In genomic region chr9:116267021-116267420, GRCh38 we compare ENCODE assay signal across 23 cellular contexts.
DNase-seq lines count a peak whose midpoint lies in the region; ATAC-seq, FAIRE-seq and TF ChIP-seq lines count a peak whose summit lies in the region.
"Had no signal": no experiment of that assay in that cellular context is flagged by ENCODE, and none has a peak within 500 bp of the region (broad histone marks: within the 10 kb centered on the region; RNA-seq: fewer than 3 reads in every experiment).

No MANE protein-coding gene starts in this region.

- TF ChIP-seq CTCF in choroid plexus epithelial cell (conservative IDR thresholded peaks at IDR 0.05; ENCODE audit: low read depth, low read length) = no peak
- no peak for TF ChIP-seq CTCF in osteoblast (IDR thresholded peaks at IDR 0.05; ENCODE audit: extremely low read depth, low read depth, low read length)

- H4K20me1 ChIP-seq in osteoblast (ENCODE audit: insufficient read depth, low read length) = no peaks in the 10 kb centered on the region

- H3K4me3 ChIP-seq in choroid plexus epithelial cell (ENCODE audit: low read depth, low read length) = no peak overlapping the region
- no peak overlapping the region for H3K4me3 ChIP-seq in osteoblast (ENCODE audit: insufficient read depth, low read length)
- H3K4me3 ChIP-seq: esophagus squamous epithelium, HAP-1, hepatocyte, skin epidermis, thyroid gland had no signal

- no peaks in the 10 kb centered on the region for H3K4me1 Mint-ChIP-seq in activated naive CD4-positive, alpha-beta T cell treated with anti-CD3 and anti-CD28 coated beads for 36 hours (ENCODE audit: low read depth)

- CTCF ChIA-PET in activated naive CD4-positive, alpha-beta T cell treated with anti-CD3 and anti-CD28 coated beads for 36 hours (lab: Charles Lee) = no interaction called here

- H3K9me3 ChIP-seq in osteoblast (ENCODE audit: low read depth, low read length) = no peaks in the 10 kb centered on the region
- H3K9me3 ChIP-seq: esophagus squamous epithelium, HAP-1, thyroid gland had no signal

- no peak overlapping the region for H3K27ac Mint-ChIP-seq in activated naive CD4-positive, alpha-beta T cell treated with anti-CD3 and anti-CD28 coated beads for 36 hours
- H3K27ac Mint-ChIP-seq: T-helper 1 cell treated with Interleukin-12 subunit alpha and Interleukin-12 subunit beta and Interleukin-4 antibody, amounts not matched to agents 30 μg/mL and 1 μg/mL, for 36 hours had no signal

- no peak overlapping the region for H2AFZ ChIP-seq in osteoblast (ENCODE audit: low read length)
- H2AFZ ChIP-seq: hepatocyte had no signal

- no peaks in the 10 kb centered on the region for H3K79me2 ChIP-seq in osteoblast (ENCODE audit: insufficient read depth, low read length)
- H3K79me2 ChIP-seq: hepatocyte had no signal

- H3K4me1 ChIP-seq in osteoblast (ENCODE audit: insufficient read depth, low read length) = peaks cover 5% of the 10 kb centered on the region
- H3K4me1 ChIP-seq: esophagus squamous epithelium, HAP-1, thyroid gland had no signal

- peaks cover 4% of the 10 kb centered on the region for H3K9me3 Mint-ChIP-seq in activated naive CD4-positive, alpha-beta T cell treated with anti-CD3 and anti-CD28 coated beads for 36 hours
- H3K9me3 Mint-ChIP-seq: T-helper 1 cell treated with Interleukin-12 subunit alpha and Interleukin-12 subunit beta and Interleukin-4 antibody, amounts not matched to agents 30 μg/mL and 1 μg/mL, for 36 hours had no signal

- no peak for ATAC-seq in GM21737 (IDR thresholded peaks at IDR 0.05; ENCODE audit: unreplicated experiment)
- ATAC-seq in GM21381 (IDR thresholded peaks at IDR 0.05; ENCODE audit: unreplicated experiment) = no peak

- H3K27ac ChIP-seq in osteoblast (ENCODE audit: low read depth, low read length) = no peak overlapping the region
- H3K27ac ChIP-seq: esophagus squamous epithelium, hepatocyte, skin epidermis, thyroid gland had no signal

- DNase-seq in EL (peak; percentile 60), RCC 7860 (ENCODE audit: low spot score) (peak; percentile 75), choroid plexus epithelial cell (ENCODE audit: low read depth) (peak; percentile 29), osteoblast (ENCODE audit: insufficient read length, low spot score, missing footprints) (peak; percentile 76)
- DNase-seq in activated naive CD4-positive, alpha-beta T cell treated with anti-CD3 and anti-CD28 coated beads for 36 hours = no peak
- DNase-seq: activated CD4-positive, alpha-beta T cell treated with anti-CD3 and anti-CD28 coated beads, Interleukin-2, amount 50 U/mL, for 1 hour; activated CD8-positive, alpha-beta memory T cell treated with anti-CD3 and anti-CD28 coated beads, Interleukin-2, amount 50 U/mL, for 4 hours; activated effector memory CD4-positive, alpha-beta T cell treated with Interleukin-2 at 50 U/mL for 16 hours; AML-193; caudate nucleus; DMS79 treated with DMSO at 0.1 percent for 48 hours; esophagus squamous epithelium; NCI-H1105; NCI-H526; stimulated activated naive CD4-positive, alpha-beta T cell treated with Interleukin-2 at 50 U/mL for 16 hours; thyroid gland had no signal

- peaks cover 3% of the 10 kb centered on the region for H3K27me3 Mint-ChIP-seq in activated naive CD4-positive, alpha-beta T cell treated with anti-CD3 and anti-CD28 coated beads for 36 hours (ENCODE audit: low read depth)

- no peaks in the 10 kb centered on the region for H3K27me3 ChIP-seq in osteoblast (ENCODE audit: insufficient read depth, low read length)
- H3K27me3 ChIP-seq: esophagus squamous epithelium, hepatocyte, thyroid gland had no signal

- no peaks in the 10 kb centered on the region for H3K36me3 Mint-ChIP-seq in activated naive CD4-positive, alpha-beta T cell treated with anti-CD3 and anti-CD28 coated beads for 36 hours (ENCODE audit: low read depth)

- H3K4me2 ChIP-seq in osteoblast (ENCODE audit: insufficient read depth, low read length) = no peak overlapping the region
- H3K4me2 ChIP-seq: hepatocyte had no signal

- peaks cover 5% of the 10 kb centered on the region for H3K36me3 ChIP-seq in osteoblast (ENCODE audit: insufficient read depth, low read length)
- H3K36me3 ChIP-seq: HAP-1, thyroid gland had no signal

- intact Hi-C loops in activated naive CD4-positive, alpha-beta T cell treated with anti-CD3 and anti-CD28 coated beads for 36 hours (cut with micrococcal nuclease) = no loop called here

- FAIRE-seq in RCC 7860 (lab: Jason Lieb, UNC) = peak; percentile 69
- FAIRE-seq: islet of Langerhans had no signal

- H3K4me3 Mint-ChIP-seq in activated naive CD4-positive, alpha-beta T cell treated with anti-CD3 and anti-CD28 coated beads for 36 hours = no peak overlapping the region
- H3K4me3 Mint-ChIP-seq: T-helper 1 cell treated with Interleukin-12 subunit alpha and Interleukin-12 subunit beta and Interleukin-4 antibody, amounts not matched to agents 30 μg/mL and 1 μg/mL, for 36 hours had no signal
